8 cellular contexts compared by ENCODE assay signal in genomic region chr2:199456383-199457146, GRCh38. TPM values are rescaled to one million over a fixed set of nuclear protein-coding genes. Genes with fewer than 3 reads are reported as not detected.
DNase-seq lines count a peak whose midpoint lies in the region; ATAC-seq and TF ChIP-seq lines count a peak whose summit lies in the region.

No MANE protein-coding gene starts in this region.

- H3K27ac ChIP-seq in sigmoid colon, result no peak overlapping the region

- peaks cover 0 to 40% (median 39%) of the 10 kb centered on the region in 4 donors for H3K4me1 ChIP-seq in sigmoid colon

- TF ChIP-seq EP300 in sigmoid colon (IDR thresholded peaks at IDR 0.05), result no peak

- H3K27me3 ChIP-seq in sigmoid colon, result peaks cover 37 to 86% (median 68%) of the 10 kb centered on the region in 3 donors

- no peak for TF ChIP-seq CTCF in fibroblast of pulmonary artery (IDR thresholded peaks at IDR 0.05; ENCODE audit: low read length, missing control alignments)
- TF ChIP-seq CTCF in sigmoid colon (IDR thresholded peaks at IDR 0.05), result no peak

- H3K36me3 ChIP-seq in sigmoid colon, result no peaks in the 10 kb centered on the region

- intact Hi-C loops in sigmoid colon (cut with DNase I), result loop anchor here (5.0 kb wide), 1 partner anchor 1939 kb away; the partner anchor contains the start of gene MOB4

- DNase-seq in DMS 273 (lab: John Stamatoyannopoulos, UW; ENCODE audit: unreplicated experiment) (peak; percentile 53), DMS 273 treated with DMSO at 0.1 percent for 48 hours (lab: John Stamatoyannopoulos, UW) (no peak), RKO (ENCODE audit: low spot score) (peak; percentile 63), fibroblast of pulmonary artery (ENCODE audit: low read depth) (no peak), sigmoid colon (peak; percentile 49), NCI-H2029 treated with DMSO at 0.1 percent for 48 hours (lab: John Stamatoyannopoulos, UW) (no peak), DMS79 (lab: John Stamatoyannopoulos, UW) (no peak)

- ATAC-seq in GM18861 (IDR thresholded peaks at IDR 0.05; ENCODE audit: unreplicated experiment), result no peak

- peaks cover 0 to 3% (median 0%) of the 10 kb centered on the region in 4 donors for H3K9me3 ChIP-seq in sigmoid colon

- 2 to 6% methylated on average over 44 of the region's 44 CpGs for WGBS in sigmoid colon, 2 donors

- H3K4me3 ChIP-seq in fibroblast of pulmonary artery (replicated peaks; ENCODE audit: low read depth, low read length), result peak overlapping the region; percentile 80
- peak overlapping the region in 3 of 4 donors; percentile 77 to 88 (median 78) for H3K4me3 ChIP-seq in sigmoid colon

- no peak for TF ChIP-seq POLR2A in sigmoid colon (IDR thresholded peaks at IDR 0.05)

RNA-seq across cellular contexts. Expression of gene SATB2, which starts 1.2 kb away (rescaled TPM):
- 1 to 10 TPM in 3 of 4 donors, under 1 TPM in 1; 0.95 to 5.8 (median 2.2) TPM for total RNA-seq in sigmoid colon
- 10 to 100 TPM; 28.2 to 43.7 (median 34.2) TPM for polyA plus RNA-seq in sigmoid colon

Comparison
In these comparisons a context has a peak if more than half of its experiments do, and no peak if none do; other contexts are left out.
1. DNase-seq: peak in DMS 273 (single experiment), RKO (single experiment) and sigmoid colon (single experiment); none in DMS 273 treated with DMSO at 0.1 percent for 48 hours (single experiment), fibroblast of pulmonary artery (single experiment), NCI-H2029 treated with DMSO at 0.1 percent for 48 hours (single experiment) and DMS79 (single experiment).